35 cellular contexts compared by ENCODE assay signal in the genomic region with DNA sequence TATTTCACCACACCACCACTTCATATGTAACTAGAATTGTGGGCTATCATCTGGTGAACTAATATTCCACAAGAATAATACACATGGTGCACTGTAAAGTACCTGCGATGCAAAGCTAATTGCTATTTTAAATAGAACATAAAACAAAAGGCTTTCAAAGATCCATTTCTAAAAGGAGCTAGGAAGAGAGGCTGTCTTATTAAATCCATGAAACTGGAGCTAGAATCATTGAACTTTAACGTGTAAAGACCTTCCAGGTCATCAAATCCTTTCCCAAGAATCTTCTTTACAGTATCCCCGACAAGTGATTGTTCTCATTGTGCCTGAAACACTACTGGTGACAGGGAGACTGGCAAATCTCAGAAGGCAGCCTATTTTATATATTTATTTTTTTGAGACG.
"Had no signal": no experiment of that assay in that cellular context is flagged by ENCODE, and none has a peak within 500 bp of the region (broad histone marks: within the 10 kb centered on the region; RNA-seq: fewer than 3 reads in every experiment).

No MANE protein-coding gene starts in this region.

- H3K4me3 Mint-ChIP-seq: activated naive CD4-positive, alpha-beta T cell treated with anti-CD3 and anti-CD28 coated beads for 36 hours; activated naive CD4-positive, alpha-beta T cell treated with anti-CD3 and anti-CD28 coated beads, Interleukin-2, amount 10 ng/mL, durations not matched to agents 7 days and 5 days; activated naive CD4-positive, alpha-beta T cell treated with anti-CD3 and anti-CD28 coated beads, Interleukin-2, amount 50 U/mL, for 24 hours; activated naive CD8-positive, alpha-beta T cell; activated naive CD8-positive, alpha-beta T cell treated with anti-CD3 and anti-CD28 coated beads for 36 hours; activated naive CD8-positive, alpha-beta T cell treated with anti-CD3 and anti-CD28 coated beads, Interleukin-2, amount 10 ng/mL, durations not matched to agents 7 days and 5 days; activated naive CD8-positive, alpha-beta T cell treated with anti-CD3 and anti-CD28 coated beads, Interleukin-2, amount 50 U/mL, for 24 hours; activated T-cell treated with anti-CD3 and anti-CD28 coated beads, Interleukin-2, amount 50 U/mL, for 24 hours; activated T-cell treated with anti-CD3 and anti-CD28 coated beads, Interleukin-2, amount 50 U/mL, for 4 hours; activated T-cell treated with anti-CD3 and anti-CD28 coated beads, Interleukin-2, amount 50 U/mL, for 72 hours; activated T-helper 1 cell treated with anti-CD3 and anti-CD28 coated beads, Interleukin-12 subunit alpha, Interleukin-12 subunit beta, Interleukin-2, Interleukin-4 antibody, amounts not matched to agents 30 ng/mL and 10 ng/mL and 1 ng/mL, durations not matched to agents 14 hours and 24 hours and 36 hours; activated T-helper 17 cell treated with anti-CD3 and anti-CD28 coated beads, Interleukin-2, amount 50 U/mL, for 72 hours; brain; central memory CD8-positive, alpha-beta T cell had no signal

- H3K9me3 Mint-ChIP-seq: activated naive CD4-positive, alpha-beta T cell treated with anti-CD3 and anti-CD28 coated beads for 36 hours; activated naive CD4-positive, alpha-beta T cell treated with anti-CD3 and anti-CD28 coated beads, Interleukin-2, amount 10 ng/mL, durations not matched to agents 7 days and 5 days; activated naive CD4-positive, alpha-beta T cell treated with anti-CD3 and anti-CD28 coated beads, Interleukin-2, amount 50 U/mL, for 24 hours; activated naive CD4-positive, alpha-beta T cell treated with anti-CD3 and anti-CD28 coated beads, Interleukin-2, amount 50 U/mL, for 72 hours; activated naive CD8-positive, alpha-beta T cell treated with anti-CD3 and anti-CD28 coated beads, Interleukin-2, amount 10 ng/mL, durations not matched to agents 7 days and 5 days; activated naive CD8-positive, alpha-beta T cell treated with anti-CD3 and anti-CD28 coated beads, Interleukin-2, amount 50 U/mL, for 24 hours; activated T-cell treated with anti-CD3 and anti-CD28 coated beads, Interleukin-2, amount 50 U/mL, for 24 hours; activated T-cell treated with anti-CD3 and anti-CD28 coated beads, Interleukin-2, amount 50 U/mL, for 4 hours; activated T-cell treated with anti-CD3 and anti-CD28 coated beads, Interleukin-2, amount 50 U/mL, for 72 hours; activated T-helper 1 cell treated with anti-CD3 and anti-CD28 coated beads, Interleukin-12 subunit alpha, Interleukin-12 subunit beta, Interleukin-2, Interleukin-4 antibody, amounts not matched to agents 30 ng/mL and 10 ng/mL and 1 ng/mL, durations not matched to agents 14 hours and 24 hours and 36 hours; activated T-helper 17 cell treated with anti-CD3 and anti-CD28 coated beads, Interleukin-2, amount 50 U/mL, for 72 hours; activated T-helper 2 cell treated with anti-CD3 and anti-CD28 coated beads, Interferon-gamma antibody, Interleukin-2, Interleukin-4, amounts not matched to agents 10 μg/mL and 5 μg/mL and 100 μg/mL, durations not matched to agents 14 hours and 24 hours and 36 hours; central memory CD8-positive, alpha-beta T cell had no signal

- H3K4me1 Mint-ChIP-seq: activated naive CD4-positive, alpha-beta T cell treated with anti-CD3 and anti-CD28 coated beads, Interleukin-2, amount 10 ng/mL, durations not matched to agents 7 days and 5 days had no signal

- ATAC-seq: activated naive CD4-positive, alpha-beta T cell treated with anti-CD3 and anti-CD28 coated beads, Interleukin-2, amount 50 U/mL, for 72 hours; activated naive CD8-positive, alpha-beta T cell treated with anti-CD3 and anti-CD28 coated beads, Interleukin-2, amount 50 U/mL, for 24 hours; activated T-cell treated with anti-CD3 and anti-CD28 coated beads, Interleukin-2, amount 50 U/mL, for 4 hours; activated T-cell treated with anti-CD3 and anti-CD28 coated beads, Interleukin-2, amount 50 U/mL, for 72 hours; activated T-helper 17 cell treated with anti-CD3 and anti-CD28 coated beads, Interleukin-2, amount 50 U/mL, for 72 hours; body of pancreas had no signal

- DNase-seq: activated effector memory CD4-positive, alpha-beta T cell treated with anti-CD3 and anti-CD28 coated beads, Interleukin-2, amount 50 U/mL, for 16 hours; activated effector memory CD4-positive, alpha-beta T cell treated with Interleukin-2 at 50 U/mL for 16 hours; activated gamma-delta T cell; activated gamma-delta T cell treated with Interleukin-2 at 50 U/mL for 16 hours; activated naive CD4-positive, alpha-beta T cell; activated naive CD4-positive, alpha-beta T cell treated with anti-CD3 and anti-CD28 coated beads for 36 hours; activated naive CD4-positive, alpha-beta T cell treated with anti-CD3 and anti-CD28 coated beads, Interleukin-2, amount 10 ng/mL, durations not matched to agents 7 days and 5 days; activated naive CD4-positive, alpha-beta T cell treated with anti-CD3 and anti-CD28 coated beads, Interleukin-2, amount 50 U/mL, for 16 hours; activated naive CD4-positive, alpha-beta T cell treated with Interleukin-2 at 50 U/mL for 16 hours; activated naive CD8-positive, alpha-beta T cell treated with anti-CD3 and anti-CD28 coated beads for 36 hours; activated naive CD8-positive, alpha-beta T cell treated with anti-CD3 and anti-CD28 coated beads, Interleukin-2, amount 10 ng/mL, durations not matched to agents 7 days and 5 days; activated naive CD8-positive, alpha-beta T cell treated with anti-CD3 and anti-CD28 coated beads, Interleukin-2, amount 50 U/mL, for 24 hours; activated T-cell treated with anti-CD3 and anti-CD28 coated beads, Interleukin-2, amount 50 U/mL, for 1 hour; activated T-cell treated with anti-CD3 and anti-CD28 coated beads, Interleukin-2, amount 50 U/mL, for 24 hours; activated T-cell treated with anti-CD3 and anti-CD28 coated beads, Interleukin-2, amount 50 U/mL, for 4 hours; activated T-cell treated with anti-CD3 and anti-CD28 coated beads, Interleukin-2, amount 50 U/mL, for 48 hours; activated T-cell treated with anti-CD3 and anti-CD28 coated beads, Interleukin-2, amount 50 U/mL, for 72 hours; adrenal gland; amniotic stem cell; amygdala; anterior cingulate cortex; aorta; body of pancreas; brain microvascular endothelial cell; caudate nucleus; central memory CD4-positive, alpha-beta T cell; cerebellar nuclear complex had no signal

- H3K27ac Mint-ChIP-seq: activated naive CD4-positive, alpha-beta T cell treated with anti-CD3 and anti-CD28 coated beads for 36 hours; activated naive CD4-positive, alpha-beta T cell treated with anti-CD3 and anti-CD28 coated beads, Interleukin-2, amount 10 ng/mL, durations not matched to agents 7 days and 5 days; activated naive CD4-positive, alpha-beta T cell treated with anti-CD3 and anti-CD28 coated beads, Interleukin-2, amount 50 U/mL, for 24 hours; activated naive CD4-positive, alpha-beta T cell treated with anti-CD3 and anti-CD28 coated beads, Interleukin-2, amount 50 U/mL, for 72 hours; activated naive CD8-positive, alpha-beta T cell; activated naive CD8-positive, alpha-beta T cell treated with anti-CD3 and anti-CD28 coated beads for 36 hours; activated naive CD8-positive, alpha-beta T cell treated with anti-CD3 and anti-CD28 coated beads, Interleukin-2, amount 10 ng/mL, durations not matched to agents 7 days and 5 days; activated naive CD8-positive, alpha-beta T cell treated with anti-CD3 and anti-CD28 coated beads, Interleukin-2, amount 50 U/mL, for 24 hours; activated T-cell treated with anti-CD3 and anti-CD28 coated beads, Interleukin-2, amount 50 U/mL, for 24 hours; activated T-cell treated with anti-CD3 and anti-CD28 coated beads, Interleukin-2, amount 50 U/mL, for 72 hours; activated T-helper 1 cell treated with anti-CD3 and anti-CD28 coated beads, Interleukin-12 subunit alpha, Interleukin-12 subunit beta, Interleukin-2, Interleukin-4 antibody, amounts not matched to agents 30 ng/mL and 10 ng/mL and 1 ng/mL, durations not matched to agents 14 hours and 24 hours and 36 hours; activated T-helper 17 cell treated with anti-CD3 and anti-CD28 coated beads, Interleukin-2, amount 50 U/mL, for 72 hours; activated T-helper 2 cell treated with anti-CD3 and anti-CD28 coated beads, Interferon-gamma antibody, Interleukin-2, Interleukin-4, amounts not matched to agents 10 μg/mL and 5 μg/mL and 100 μg/mL, durations not matched to agents 14 hours and 24 hours and 36 hours had no signal

- H3K27me3 Mint-ChIP-seq: activated naive CD4-positive, alpha-beta T cell treated with anti-CD3 and anti-CD28 coated beads, Interleukin-2, amount 10 ng/mL, durations not matched to agents 7 days and 5 days; activated naive CD4-positive, alpha-beta T cell treated with anti-CD3 and anti-CD28 coated beads, Interleukin-2, amount 50 U/mL, for 24 hours; activated naive CD8-positive, alpha-beta T cell; activated naive CD8-positive, alpha-beta T cell treated with anti-CD3 and anti-CD28 coated beads for 36 hours; activated naive CD8-positive, alpha-beta T cell treated with anti-CD3 and anti-CD28 coated beads, Interleukin-2, amount 10 ng/mL, durations not matched to agents 7 days and 5 days; activated naive CD8-positive, alpha-beta T cell treated with anti-CD3 and anti-CD28 coated beads, Interleukin-2, amount 50 U/mL, for 24 hours; activated T-cell treated with anti-CD3 and anti-CD28 coated beads, Interleukin-2, amount 50 U/mL, for 24 hours; activated T-helper 17 cell treated with anti-CD3 and anti-CD28 coated beads, Interleukin-2, amount 50 U/mL, for 72 hours; brain; central memory CD8-positive, alpha-beta T cell had no signal
